ENCODE assay signal across 1 cellular context in the genomic region with DNA sequence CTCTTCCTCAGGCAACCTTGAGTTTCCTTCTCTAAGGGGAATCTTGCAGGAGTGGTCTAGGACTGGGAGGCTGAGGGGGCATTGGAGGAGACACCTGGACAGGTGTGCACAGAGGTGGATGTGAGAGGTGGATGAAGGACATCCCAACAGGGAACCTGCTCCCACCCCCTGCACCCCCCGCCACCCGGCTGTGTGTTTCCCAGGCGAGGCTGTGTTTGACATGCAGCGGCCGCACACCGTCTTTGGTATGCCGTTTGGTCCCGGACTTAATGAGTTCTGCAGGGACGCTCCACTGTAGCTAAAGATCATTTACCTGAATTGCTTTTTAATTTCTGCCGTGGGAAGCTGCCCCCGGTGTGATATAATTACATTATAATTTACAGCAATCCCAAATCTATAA.
TF ChIP-seq lines count a peak whose summit lies in the region.

No MANE protein-coding gene starts in this region.

TF ChIP-seq in GM23338, 12 proteins besides CTCF, POLR2A, EP300 and RAD21 (continued from another document):
- TF ChIP-seq ZNF462 (CRISPR knock-in tag; IDR thresholded peaks at IDR 0.05) (no peak), NANOG (IDR thresholded peaks at IDR 0.05; ENCODE audit: borderline replicate concordance) (no peak), CREB1 (CRISPR knock-in tag; IDR thresholded peaks at IDR 0.05; ENCODE audit: low read depth) (no peak), ZNF114 (CRISPR knock-in tag; IDR thresholded peaks at IDR 0.05) (no peak), POLR2AphosphoS5 (IDR thresholded peaks at IDR 0.05; ENCODE audit: low read depth) (no peak), ZNF331 (CRISPR knock-in tag; IDR thresholded peaks at IDR 0.05; ENCODE audit: low read depth) (no peak), REST (IDR thresholded peaks at IDR 0.05; ENCODE audit: unreplicated experiment) (no peak), EZH2phosphoT487 (IDR thresholded peaks at IDR 0.05; ENCODE audit: unreplicated experiment) (no peak), JUNB (IDR thresholded peaks at IDR 0.05; ENCODE audit: unreplicated experiment) (no peak)
